ENCODE assay signal across 20 cellular contexts in the genomic region with DNA sequence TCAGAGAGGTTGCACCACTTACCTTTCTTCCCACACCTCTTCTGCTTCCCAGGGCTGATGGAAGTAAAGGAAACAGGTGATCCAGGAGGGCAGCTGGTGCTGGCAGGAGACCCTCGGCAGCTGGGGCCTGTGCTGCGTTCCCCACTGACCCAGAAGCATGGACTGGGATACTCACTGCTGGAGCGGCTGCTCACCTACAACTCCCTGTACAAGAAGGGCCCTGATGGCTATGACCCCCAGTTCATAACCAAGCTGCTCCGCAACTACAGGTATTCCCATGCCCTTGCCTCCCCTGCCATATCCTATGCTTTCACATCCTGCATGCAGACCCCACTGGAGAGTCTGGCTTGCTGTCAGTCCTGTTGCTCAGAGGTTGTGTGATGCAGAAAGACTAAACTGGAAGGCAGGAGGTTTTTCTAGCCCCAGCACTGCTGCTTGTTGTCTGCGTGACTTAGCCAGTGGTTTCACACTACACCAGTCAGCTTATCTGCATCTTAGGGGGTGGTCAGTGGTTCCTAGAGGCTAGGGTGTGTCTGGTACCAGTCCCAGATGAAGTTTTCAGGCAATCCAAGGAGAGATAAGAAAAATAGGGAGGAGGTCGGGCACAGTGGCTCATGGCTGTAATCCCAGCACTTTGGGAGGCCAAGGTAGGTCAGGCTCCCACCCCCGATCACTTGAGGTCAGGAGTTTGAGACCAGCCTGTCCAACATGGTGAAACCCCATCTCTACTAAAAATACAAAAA. TPM values are rescaled to one million over a fixed set of nuclear protein-coding genes. Genes with fewer than 3 reads are reported as not detected.
"Had no signal": no experiment of that assay in that cellular context is flagged by ENCODE, and none has a peak within 500 bp of the region (broad histone marks: within the 10 kb centered on the region; RNA-seq: fewer than 3 reads in every experiment).

No MANE protein-coding gene starts in this region.

- DNase-seq: activated CD4-positive, alpha-beta T cell treated with anti-CD3 and anti-CD28 coated beads for 4 hours; activated CD8-positive, alpha-beta memory T cell treated with anti-CD3 and anti-CD28 coated beads for 24 hours; activated gamma-delta T cell treated with Interleukin-2 at 50 U/mL for 16 hours; activated naive CD8-positive, alpha-beta T cell treated with anti-CD3 and anti-CD28 coated beads, Interleukin-2, amount 10 ng/mL, durations not matched to agents 7 days and 5 days; anterior cingulate cortex; kidney; left ventricle myocardium inferior; mucosa of descending colon; naive thymus-derived CD8-positive, alpha-beta T cell; occipital lobe; stomach; T1000; testis had no signal

- H3K9me3 Mint-ChIP-seq: activated naive CD8-positive, alpha-beta T cell treated with anti-CD3 and anti-CD28 coated beads, Interleukin-2, amount 10 ng/mL, durations not matched to agents 7 days and 5 days; dendritic cell treated with granulocyte-macrophage colony-stimulating factor and Interleukin-4, amounts not matched to agents 40 ng/mL and 50 ng/mL, for 4 days; memory B cell; naive thymus-derived CD8-positive, alpha-beta T cell had no signal

- ATAC-seq: gastroesophageal sphincter; mucosa of descending colon; naive thymus-derived CD8-positive, alpha-beta T cell had no signal

- H3K27ac Mint-ChIP-seq: activated naive CD8-positive, alpha-beta T cell treated with anti-CD3 and anti-CD28 coated beads, Interleukin-2, amount 10 ng/mL, durations not matched to agents 7 days and 5 days; dendritic cell treated with granulocyte-macrophage colony-stimulating factor and Interleukin-4, amounts not matched to agents 40 ng/mL and 50 ng/mL, for 4 days; memory B cell; progenitor cell of endocrine pancreas had no signal

- H3K27me3 Mint-ChIP-seq: activated naive CD8-positive, alpha-beta T cell treated with anti-CD3 and anti-CD28 coated beads, Interleukin-2, amount 10 ng/mL, durations not matched to agents 7 days and 5 days; dendritic cell treated with granulocyte-macrophage colony-stimulating factor and Interleukin-4, amounts not matched to agents 40 ng/mL and 50 ng/mL, for 4 days; memory B cell; naive thymus-derived CD8-positive, alpha-beta T cell; progenitor cell of endocrine pancreas had no signal

- H3K27ac ChIP-seq: epithelial cell of prostate, right atrium auricular region, SK-N-MC had no signal

- H3K4me3 Mint-ChIP-seq: activated naive CD8-positive, alpha-beta T cell treated with anti-CD3 and anti-CD28 coated beads, Interleukin-2, amount 10 ng/mL, durations not matched to agents 7 days and 5 days; dendritic cell treated with granulocyte-macrophage colony-stimulating factor and Interleukin-4, amounts not matched to agents 40 ng/mL and 50 ng/mL, for 4 days; memory B cell had no signal

RNA-seq across cellular contexts. Expression of gene PPM1J, which starts 18.4 kb away (rescaled TPM):
- polyA plus RNA-seq: naive thymus-derived CD8-positive, alpha-beta T cell had no signal
